Comparison of ENCODE assay signal across 8 cellular contexts in genomic region chr18:76524900-76525698, GRCh38. TPM values are rescaled to one million over a fixed set of nuclear protein-coding genes. Genes with fewer than 3 reads are reported as not detected.
A peak's percentile ranks its signal among the peaks of the same experiment; 100 is the strongest.
DNase-seq lines count a peak whose midpoint lies in the region; FAIRE-seq lines count a peak whose summit lies in the region.

No MANE protein-coding gene starts in this region.

- DNase-seq in DMS53 (lab: John Stamatoyannopoulos, UW) (peak; percentile 100), NCI-H1417 (lab: John Stamatoyannopoulos, UW) (peak; percentile 47 to 100 (median 94)), amniotic epithelial cell (ENCODE audit: low read depth) (peak; percentile 64), hepatic stellate cell (ENCODE audit: low spot score) (peak; percentile 63), G401 (ENCODE audit: low spot score) (no peak), HTR-8/SVneo (ENCODE audit: insufficient read length, low spot score) (no peak), GDM1 (lab: John Stamatoyannopoulos, UW) (no peak)

- H3K9me3 ChIP-seq in skeletal muscle satellite cell (replicated peaks; ENCODE audit: low read length) = no peaks in the 10 kb centered on the region

- peak overlapping the region; percentile 65 for H3K9ac ChIP-seq in skeletal muscle satellite cell (ENCODE audit: low read depth, low read length)

- peak overlapping the region; percentile 70 for H3K4me3 ChIP-seq in skeletal muscle satellite cell (ENCODE audit: low read length)

- no peak for FAIRE-seq in HTR-8/SVneo (lab: Jason Lieb, UNC)

- peaks cover 18% of the 10 kb centered on the region for H3K4me1 ChIP-seq in skeletal muscle satellite cell (ENCODE audit: control insufficient read depth, insufficient read depth, low read length)

- in situ Hi-C loops in G401 (cut with HindIII; ENCODE audit: low sequenced_read_pairs) = no loop called here

- no peaks in the 10 kb centered on the region for H3K36me3 ChIP-seq in skeletal muscle satellite cell (ENCODE audit: insufficient read depth, low read length)

- peak overlapping the region; percentile 78 for H3K4me2 ChIP-seq in skeletal muscle satellite cell (ENCODE audit: low read length)

- peaks cover 46% of the 10 kb centered on the region for H3K27me3 ChIP-seq in skeletal muscle satellite cell (ENCODE audit: control insufficient read depth, insufficient read depth, low read length)

RNA-seq across cellular contexts. Expression of gene ZNF516, which starts 30.1 kb away (rescaled TPM):
- total RNA-seq in skeletal muscle satellite cell (2012; rRNA removed) = 19.5 and 21.2 TPM in 2 replicates
- total RNA-seq in G401 (2014; rRNA removed; shearing (Covaris generic)) = 8.4 and 9.6 TPM in 2 replicates

Comparison
In these comparisons a context has a peak if more than half of its experiments do, and no peak if none do; other contexts are left out.
1. DNase-seq: peak in DMS53 (single experiment), NCI-H1417 (3 of 3), amniotic epithelial cell (single experiment) and hepatic stellate cell (single experiment); none in G401 (single experiment), HTR-8/SVneo (single experiment) and GDM1 (single experiment).